9 cellular contexts compared by ENCODE assay signal in genomic region chr3:50164056-50164455, GRCh38. TPM values are rescaled to one million over a fixed set of nuclear protein-coding genes. Genes with fewer than 3 reads are reported as not detected.
DNase-seq lines count a peak whose midpoint lies in the region; ATAC-seq and TF ChIP-seq lines count a peak whose summit lies in the region.
"Had no signal": no experiment of that assay in that cellular context is flagged by ENCODE, and none has a peak within 500 bp of the region (broad histone marks: within the 10 kb centered on the region; RNA-seq: fewer than 3 reads in every experiment).

No MANE protein-coding gene starts in this region.

- no peaks in the 10 kb centered on the region for H3K9me3 Mint-ChIP-seq in nephron

- H3K27me3 ChIP-seq in heart left ventricle: no peaks in the 10 kb centered on the region

- 44 to 66% (median 55%) methylated on average over 5 to 6 of the region's 6 CpGs for WGBS in heart left ventricle, 4 donors

- TF ChIP-seq CTCF in heart left ventricle (IDR thresholded peaks at IDR 0.05) (no peak), nephron (IDR thresholded peaks at IDR 0.05; ENCODE audit: unreplicated experiment in 3 of 3) (no peak)

- no peak for ATAC-seq in heart left ventricle
- ATAC-seq in Right ventricle myocardium inferior: no peak
- ATAC-seq in GM21528 (IDR thresholded peaks at IDR 0.05; ENCODE audit: low FRiP score, unreplicated experiment): no peak
- no peak for ATAC-seq in GM18870 (IDR thresholded peaks at IDR 0.05; ENCODE audit: unreplicated experiment)

- intact Hi-C loops in heart left ventricle (cut with DNase I): no loop called here
- intact Hi-C loops in Right ventricle myocardium inferior (cut with DNase I): no loop called here

- H3K4me3 Mint-ChIP-seq in nephron: peak overlapping the region in 1 of 3 experiments; percentile 45

- H3K4me1 Mint-ChIP-seq in nephron: peaks cover 74% of the 10 kb centered on the region

- H3K27me3 Mint-ChIP-seq in nephron (ENCODE audit: low read depth): peaks cover 4% of the 10 kb centered on the region

- TF ChIP-seq POLR2A in heart left ventricle (IDR thresholded peaks at IDR 0.05): no peak

- peak overlapping the region; percentile 94 to 97 (median 95) for H3K27ac Mint-ChIP-seq in nephron

- H3K27ac ChIP-seq in heart left ventricle: peak overlapping the region; percentile 34 to 92 (median 84)

- no peaks in the 10 kb centered on the region for H3K36me3 ChIP-seq in heart left ventricle

- peaks cover 26 to 100% (median 91%) of the 10 kb centered on the region in 12 donors for H3K4me1 ChIP-seq in heart left ventricle

- H3K4me3 ChIP-seq in heart left ventricle: no peak overlapping the region

- peak in 3 of 5 donors; percentile 50 to 71 (median 61) for DNase-seq in heart left ventricle
- no peak for DNase-seq in Right ventricle myocardium inferior (ENCODE audit: missing footprints)
- peak; percentile 78 for DNase-seq in epidermal melanocyte (ENCODE audit: insufficient read length, low spot score)
- no peak for DNase-seq in activated T-cell treated with anti-CD3 and anti-CD28 coated beads for 4 hours
- no peak for DNase-seq in NCI-H146 treated with DMSO at 0.1 percent for 48 hours (lab: John Stamatoyannopoulos, UW; ENCODE audit: unreplicated experiment)
- DNase-seq: RPMI8226 had no signal

- no peaks in the 10 kb centered on the region for H3K9me3 ChIP-seq in heart left ventricle

- H3K36me3 Mint-ChIP-seq in nephron (ENCODE audit: low read depth): peaks cover 16% of the 10 kb centered on the region

RNA-seq across cellular contexts. Expression of gene SEMA3F, which starts 8.9 kb away (rescaled TPM):
- total RNA-seq in heart left ventricle: 10 to 100 TPM in 6 of 9 donors, 1 to 10 TPM in 3; 6.1 to 94.1 (median 11.3) TPM
- polyA plus RNA-seq in heart left ventricle: 10 to 100 TPM in 1 of 2 donors, 1 to 10 TPM in 1; 9.3 to 23.9 TPM
- total RNA-seq in Right ventricle myocardium inferior: 12.3 TPM

RNA-seq across cellular contexts. Expression of gene GNAT1, which starts 27.4 kb away (rescaled TPM):
- total RNA-seq in heart left ventricle: under 1 TPM in 1 of 9 donors, not detected in 8; 0.40 TPM
- not detected for polyA plus RNA-seq in heart left ventricle
- total RNA-seq in Right ventricle myocardium inferior: not detected

RNA-seq across cellular contexts. Expression of gene SLC38A3, which starts 41.0 kb away (rescaled TPM):
- total RNA-seq in heart left ventricle (10 to 100 TPM in 3 of 9 donors, 1 to 10 TPM in 6; 3.6 to 14.8 (median 8.4) TPM), Right ventricle myocardium inferior (10.3 TPM)
- polyA plus RNA-seq in heart left ventricle: 1 to 10 TPM; 1.0 to 8.8 TPM

Comparison
In these comparisons a context has a peak if more than half of its experiments do, and no peak if none do; other contexts are left out.
1. DNase-seq: peak in heart left ventricle (3 of 5) and epidermal melanocyte (single experiment); none in Right ventricle myocardium inferior (single experiment), activated T-cell treated with anti-CD3 and anti-CD28 coated beads for 4 hours (single experiment) and NCI-H146 treated with DMSO at 0.1 percent for 48 hours (single experiment).